In the genomic region with DNA sequence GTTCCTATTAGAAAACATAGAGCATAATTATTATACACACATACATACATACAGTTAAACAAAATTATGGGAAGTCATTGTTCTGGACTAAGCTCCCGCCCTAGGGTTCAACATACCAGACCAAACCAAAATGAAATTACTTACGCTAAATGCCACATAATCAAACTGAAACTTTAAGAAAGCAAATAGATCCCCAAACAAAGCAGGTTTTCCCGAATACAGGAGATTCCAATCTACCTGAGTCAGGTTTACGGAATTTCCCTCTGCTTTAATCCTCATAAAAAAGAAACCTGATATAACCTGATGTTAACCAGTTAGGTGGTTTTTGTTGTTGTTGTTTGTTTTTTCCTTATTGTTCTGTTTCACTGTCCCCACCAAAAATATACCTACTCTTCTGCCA, we compare ENCODE assay signal across 15 cellular contexts.
DNase-seq lines count a peak whose midpoint lies in the region; ATAC-seq, FAIRE-seq and TF ChIP-seq lines count a peak whose summit lies in the region.
"Had no signal": no experiment of that assay in that cellular context is flagged by ENCODE, and none has a peak within 500 bp of the region (broad histone marks: within the 10 kb centered on the region; RNA-seq: fewer than 3 reads in every experiment).

No MANE protein-coding gene starts in this region.

- 58% methylated on average over 4 of the region's 4 CpGs; no CpG with 5 or more reads in 1 of the 2 experiments for WGBS in H1 (ENCODE audit: extremely low coverage in 1 of 2, insufficient coverage in 1 of 2, insufficient read length in 1 of 2, insufficient replicate concordance in 2 of 2, low coverage in 1 of 2, low lambda C conversion rate in 2 of 2, missing lambda C conversion rate in 1 of 2), 2 experiments

- H3K56ac ChIP-seq in H1 (replicated peaks; ENCODE audit: insufficient read length, low read depth, low read length): no peak overlapping the region

- H3K9me3 Mint-ChIP-seq in GM23338 (0 out of 3 replicates have a peak, but pooled peaks cover 2% of the 10 kb centered on the region), neural progenitor cell (no peaks in the 10 kb centered on the region)
- H3K9me3 Mint-ChIP-seq: CD8-positive, alpha-beta T cell had no signal

- H3K27me3 Mint-ChIP-seq in GM23338 (ENCODE audit: insufficient read depth, low read depth, poor library complexity) (no peaks in the 10 kb centered on the region), neural progenitor cell (ENCODE audit: insufficient read depth, low read depth) (no peaks in the 10 kb centered on the region)

- no peak overlapping the region for H3K23ac ChIP-seq in H1 (ENCODE audit: insufficient read length)

- TF ChIP-seq RAD21 in H1 (IDR thresholded peaks at IDR 0.05 in 1 of 2, conservative IDR thresholded peaks at IDR 0.05 in 1 of 2; ENCODE audit: low read depth in 2 of 2, low read length in 2 of 2): no peak

- no peak overlapping the region for H4K91ac ChIP-seq in H1 (replicated peaks; ENCODE audit: insufficient read length, low read length)

- H3K4ac ChIP-seq in H1 (replicated peaks; ENCODE audit: insufficient read length, low read depth, low read length): no peak overlapping the region

- H3K36me3 Mint-ChIP-seq in GM23338 (ENCODE audit: low read depth) (no peaks in the 10 kb centered on the region), neural progenitor cell (no peaks in the 10 kb centered on the region)
- H3K36me3 Mint-ChIP-seq: CD8-positive, alpha-beta T cell had no signal

- no peak for TF ChIP-seq EP300 in H1 (IDR thresholded peaks at IDR 0.05; ENCODE audit: borderline replicate concordance in 1 of 2, low read depth in 2 of 2, low read length in 2 of 2)

- H4K5ac ChIP-seq in H1 (ENCODE audit: insufficient read length, low read depth, low read length): no peak overlapping the region

- no peak overlapping the region for H2AK5ac ChIP-seq in H1 (ENCODE audit: low read depth, low read length)

- no peak for FAIRE-seq in H1 (lab: Jason Lieb, UNC)
- FAIRE-seq: GM18507 had no signal

- no peak overlapping the region for H2BK15ac ChIP-seq in H1 (ENCODE audit: low read length)

- TF ChIP-seq POLR2A in H1 (IDR thresholded peaks at IDR 0.05; ENCODE audit: control extremely low read depth in 1 of 2, low read depth in 2 of 2, low read length in 2 of 2): no peak

- peak overlapping the region; percentile 56; the same call in 1 of the 2 replicates for H3K27ac ChIP-seq in GM23338 (ENCODE audit: low read depth)
- peak overlapping the region; percentile 65 for H3K27ac ChIP-seq in PC-3 (ENCODE audit: low read length)
- peak overlapping the region; percentile 36; the same call in 1 of the 2 replicates for H3K27ac ChIP-seq in H1 (ENCODE audit: low read depth, low read length)
- H3K27ac ChIP-seq in neural progenitor cell: no peak overlapping the region
- H3K27ac ChIP-seq in coronary artery: no peak overlapping the region
- H3K27ac ChIP-seq: SJSA1 had no signal

- H2BK5ac ChIP-seq in H1 (ENCODE audit: low read depth, low read length): no peak overlapping the region

- DNase-seq in GM23338 (ENCODE audit: low spot score) (peak; percentile 70), PC-3 (peak; percentile 92), H1 (ENCODE audit: low read depth in 1 of 2, low spot score in 2 of 2) (no peak), neural progenitor cell (ENCODE audit: low spot score) (peak; percentile 3), coronary artery (ENCODE audit: low spot score) (no peak), Right ventricle myocardium inferior (ENCODE audit: missing footprints) (no peak), NCI-H2227 treated with DMSO at 0.1 percent for 48 hours (lab: John Stamatoyannopoulos, UW) (no peak)
- no peak for DNase-seq in activated naive CD4-positive, alpha-beta T cell treated with anti-CD3 and anti-CD28 coated beads, Interleukin-2, amount 50 U/mL, for 16 hours
- DNase-seq: CD8-positive, alpha-beta T cell; KG1; NCI-H1105; NCI-H1694 treated with DMSO at 0.1 percent for 48 hours; NCI-H510A had no signal

- no peak overlapping the region for H2BK120ac ChIP-seq in H1 (replicated peaks; ENCODE audit: low read depth, low read length)

- H3K27ac Mint-ChIP-seq in GM23338: peak overlapping the region; percentile 88
- H3K27ac Mint-ChIP-seq in neural progenitor cell: no peak overlapping the region
- H3K27ac Mint-ChIP-seq: CD8-positive, alpha-beta T cell had no signal

- H2AFZ ChIP-seq in GM23338 (no peak overlapping the region), PC-3 (ENCODE audit: low read length) (peak overlapping the region; percentile 36), H1 (ENCODE audit: low read length) (no peak overlapping the region), neural progenitor cell (replicated peaks) (no peak overlapping the region)

- H3K4me2 ChIP-seq in GM23338 (no peak overlapping the region; the same call in 1 of the 2 replicates), PC-3 (ENCODE audit: low read length) (peak overlapping the region; percentile 74), H1 (ENCODE audit: insufficient read depth in 1 of 2, low read depth in 2 of 2, low read length in 2 of 2) (peak overlapping the region in 1 of 2 experiments; percentile 13; a peak in 1 of 4 replicates), neural progenitor cell (no peak overlapping the region)

- H3K4me3 ChIP-seq in GM23338 (no peak overlapping the region), PC-3 (ENCODE audit: low read length) (peak overlapping the region; percentile 49), H1 (ENCODE audit: extremely low read depth in 1 of 4, insufficient read depth in 2 of 4, low read depth in 3 of 4, low read length in 4 of 4) (no peak overlapping the region; a peak in 1 of 8 replicates), neural progenitor cell (no peak overlapping the region), coronary artery (no peak overlapping the region)
- H3K4me3 ChIP-seq: SJSA1 had no signal

- no peak overlapping the region for H2BK12ac ChIP-seq in H1 (ENCODE audit: low read depth, low read length)

- H3K4me1 Mint-ChIP-seq in GM23338 (peaks cover 27% of the 10 kb centered on the region), neural progenitor cell (no peaks in the 10 kb centered on the region)

- H3K9me3 ChIP-seq in PC-3 (ENCODE audit: low read length) (no peaks in the 10 kb centered on the region), H1 (ENCODE audit: insufficient read depth in 2 of 2, low read depth in 1 of 2, low read length in 1 of 2) (no peaks in the 10 kb centered on the region), neural progenitor cell (ENCODE audit: low read depth) (no peaks in the 10 kb centered on the region)
- H3K9me3 ChIP-seq: SJSA1 had no signal

- H4K20me1 ChIP-seq in GM23338 (replicated peaks; ENCODE audit: insufficient read depth) (no peaks in the 10 kb centered on the region), PC-3 (ENCODE audit: low read length) (no peaks in the 10 kb centered on the region), H1 (replicated peaks in 1 of 2; ENCODE audit: control insufficient read depth in 1 of 2, insufficient read depth in 2 of 2, low read length in 2 of 2) (no peaks in the 10 kb centered on the region), neural progenitor cell (ENCODE audit: low read depth) (no peaks in the 10 kb centered on the region)

- BruUV-seq in PC-3 (replicated peaks; lab: Mats Ljungman, UMichigan): no TSS peak

- H2BK20ac ChIP-seq in H1 (ENCODE audit: low read length): no peak overlapping the region

- H3K79me2 ChIP-seq in GM23338 (replicated peaks; ENCODE audit: insufficient read depth) (no peaks in the 10 kb centered on the region), PC-3 (ENCODE audit: low read length) (no peaks in the 10 kb centered on the region), H1 (ENCODE audit: control insufficient read depth in 1 of 2, insufficient read depth in 2 of 2, low read length in 2 of 2) (no peaks in the 10 kb centered on the region), neural progenitor cell (ENCODE audit: low read depth) (no peaks in the 10 kb centered on the region)

- H3K79me1 ChIP-seq in H1 (ENCODE audit: low read depth, low read length): no peaks in the 10 kb centered on the region

- TF ChIP-seq CTCF in GM23338 (conservative IDR thresholded peaks at IDR 0.05; ENCODE audit: low read depth in 2 of 2) (no peak), PC-3 (conservative IDR thresholded peaks at IDR 0.05; ENCODE audit: low read depth, low read length) (no peak), H1 (IDR thresholded peaks at IDR 0.05; ENCODE audit: control extremely low read depth in 1 of 3, insufficient read depth in 1 of 3, low read depth in 1 of 3, low read length in 3 of 3) (no peak), neural progenitor cell (IDR thresholded peaks at IDR 0.05) (no peak), coronary artery (IDR thresholded peaks at IDR 0.05) (no peak)

- peaks cover 32% of the 10 kb centered on the region for H3K4me1 ChIP-seq in GM23338 (ENCODE audit: insufficient read depth)
- peaks cover 32% of the 10 kb centered on the region for H3K4me1 ChIP-seq in PC-3 (ENCODE audit: insufficient read depth, low read length)
- peaks cover 0 to 9% (median 4%) of the 10 kb centered on the region in 4 experiments; a peak in 2 of 7 replicates for H3K4me1 ChIP-seq in H1 (replicated peaks in 1 of 4; ENCODE audit: control insufficient read depth in 3 of 4, insufficient read depth in 4 of 4, low read length in 3 of 4)
- peaks cover 4% of the 10 kb centered on the region for H3K4me1 ChIP-seq in neural progenitor cell
- H3K4me1 ChIP-seq: SJSA1 had no signal

- ATAC-seq in GM23338 (no peak; the same call in 2 of the 3 replicates), PC-3 (peak; percentile 83), Right ventricle myocardium inferior (no peak)
- ATAC-seq: CD8-positive, alpha-beta T cell had no signal

- H4K8ac ChIP-seq in H1 (ENCODE audit: extremely low read depth, insufficient read depth, low read length): no peak overlapping the region

- H3K14ac ChIP-seq in H1 (ENCODE audit: insufficient read length): no peak overlapping the region

- H3K23me2 ChIP-seq in H1 (ENCODE audit: low read depth, low read length): no peaks in the 10 kb centered on the region

- H3F3A ChIP-seq in GM23338 (replicated peaks; ENCODE audit: low read depth): no peaks in the 10 kb centered on the region
- H3F3A ChIP-seq in PC-3 (ENCODE audit: low read length, unreplicated experiment): no peaks in the 10 kb centered on the region
- H3F3A ChIP-seq in neural progenitor cell (ENCODE audit: low read depth): no peaks in the 10 kb centered on the region

- intact Hi-C loops in PC-3 (cut with micrococcal nuclease) (loop anchor here (2.0 kb wide), 1 partner anchor 30 kb away; no protein-coding TSS in a partner anchor), Right ventricle myocardium inferior (cut with DNase I) (no loop called here)

- H3K9ac ChIP-seq in PC-3 (ENCODE audit: low read length) (peak overlapping the region; percentile 24; the same call in 1 of the 2 replicates), H1 (replicated peaks in 1 of 4; ENCODE audit: extremely low read depth in 1 of 4, low read depth in 3 of 4, low read length in 3 of 4) (no peak overlapping the region), neural progenitor cell (no peak overlapping the region)

- H3K18ac ChIP-seq in H1 (ENCODE audit: extremely low read depth, low read length): no peak overlapping the region

- H3K9me2 ChIP-seq in GM23338 (ENCODE audit: insufficient read depth) (no peaks in the 10 kb centered on the region), PC-3 (replicated peaks; ENCODE audit: low read length) (no peaks in the 10 kb centered on the region)

- no peaks in the 10 kb centered on the region for H3K36me3 ChIP-seq in GM23338 (ENCODE audit: insufficient read depth)
- H3K36me3 ChIP-seq in PC-3 (ENCODE audit: low read depth, low read length): no peaks in the 10 kb centered on the region
- H3K36me3 ChIP-seq in H1 (ENCODE audit: control insufficient read depth in 2 of 4, insufficient read depth in 4 of 4, low read length in 3 of 4): no peaks in the 10 kb centered on the region
- peaks cover 4% of the 10 kb centered on the region for H3K36me3 ChIP-seq in neural progenitor cell
- H3K36me3 ChIP-seq: SJSA1 had no signal

- POLR2A ChIA-PET in PC-3 (lab: Charles Lee; ENCODE audit: unreplicated experiment): no interaction called here
- POLR2A ChIA-PET in H1 (lab: Charles Lee; ENCODE audit: partially characterized antibody): no interaction called here

- no peak overlapping the region for H3K4me3 Mint-ChIP-seq in GM23338
- no peak overlapping the region for H3K4me3 Mint-ChIP-seq in neural progenitor cell
- H3K4me3 Mint-ChIP-seq: CD8-positive, alpha-beta T cell had no signal

- CTCF ChIA-PET in PC-3 (lab: Charles Lee) (no interaction called here), H1 (lab: Charles Lee; ENCODE audit: partially characterized antibody) (no interaction called here)

- H3K27me3 ChIP-seq in GM23338 (ENCODE audit: insufficient read depth) (no peaks in the 10 kb centered on the region), PC-3 (ENCODE audit: low read length) (no peaks in the 10 kb centered on the region), H1 (replicated peaks in 1 of 4; ENCODE audit: control insufficient read depth in 3 of 4, extremely low read depth in 1 of 4, insufficient read depth in 3 of 4, low read length in 3 of 4) (no peaks in the 10 kb centered on the region), neural progenitor cell (no peaks in the 10 kb centered on the region)
- H3K27me3 ChIP-seq: SJSA1 had no signal

Comparison
In these comparisons a context has a peak if more than half of its experiments do, and no peak if none do; other contexts are left out.
1. DNase-seq: peak in GM23338 (single experiment), PC-3 (single experiment) and neural progenitor cell (single experiment); none in H1 (0 of 2), activated naive CD4-positive, alpha-beta T cell treated with anti-CD3 and anti-CD28 coated beads, Interleukin-2, amount 50 U/mL, for 16 hours (single experiment), coronary artery (single experiment), Right ventricle myocardium inferior (single experiment) and NCI-H2227 treated with DMSO at 0.1 percent for 48 hours (single experiment).
2. H3K27ac ChIP-seq: peak in GM23338 (single experiment), PC-3 (single experiment) and H1 (single experiment); none in neural progenitor cell (single experiment) and coronary artery (0 of 2).